ENCODE assay signal across 2 cellular contexts in the genomic region with DNA sequence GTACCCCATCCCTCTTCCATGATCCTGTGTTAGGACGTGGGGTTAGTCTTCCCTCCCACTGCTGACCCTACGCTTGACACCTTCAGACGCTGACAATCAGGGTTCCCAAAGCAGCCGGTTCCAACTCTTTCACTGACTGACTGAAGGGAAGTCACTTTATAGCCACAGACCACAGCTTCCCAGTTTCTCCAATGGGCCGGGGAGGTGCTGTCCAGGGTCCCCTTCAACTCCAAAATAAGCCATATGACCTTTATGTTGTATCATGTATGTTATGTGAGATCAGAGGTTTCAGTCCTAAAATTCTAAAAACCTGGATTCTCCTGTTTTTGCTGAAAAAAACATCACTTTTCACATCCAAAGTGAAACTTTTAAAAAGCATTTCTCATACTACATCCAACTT.
TF ChIP-seq lines count a peak whose summit lies in the region.

No MANE protein-coding gene starts in this region.

TF ChIP-seq in A549, 52 proteins besides CTCF, POLR2A, EP300 and RAD21 (continued from another document):
- TF ChIP-seq, protein P1, sequence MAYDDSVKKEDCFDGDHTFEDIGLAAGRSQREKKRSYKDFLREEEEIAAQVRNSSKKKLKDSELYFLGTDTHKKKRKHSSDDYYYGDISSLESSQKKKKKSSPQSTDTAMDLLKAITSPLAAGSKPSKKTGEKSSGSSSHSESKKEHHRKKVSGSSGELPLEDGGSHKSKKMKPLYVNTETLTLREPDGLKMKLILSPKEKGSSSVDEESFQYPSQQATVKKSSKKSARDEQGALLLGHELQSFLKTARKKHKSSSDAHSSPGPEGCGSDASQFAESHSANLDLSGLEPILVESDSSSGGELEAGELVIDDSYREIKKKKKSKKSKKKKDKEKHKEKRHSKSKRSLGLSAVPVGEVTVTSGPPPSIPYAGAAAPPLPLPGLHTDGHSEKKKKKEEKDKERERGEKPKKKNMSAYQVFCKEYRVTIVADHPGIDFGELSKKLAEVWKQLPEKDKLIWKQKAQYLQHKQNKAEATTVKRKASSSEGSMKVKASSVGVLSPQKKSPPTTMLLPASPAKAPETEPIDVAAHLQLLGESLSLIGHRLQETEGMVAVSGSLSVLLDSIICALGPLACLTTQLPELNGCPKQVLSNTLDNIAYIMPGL (CRISPR knock-in tag; IDR thresholded peaks at IDR 0.05; ENCODE audit: borderline replicate concordance): no peak
- TF ChIP-seq JUN (IDR thresholded peaks at IDR 0.05) (no peak), RARB (CRISPR knock-in tag; IDR thresholded peaks at IDR 0.05) (no peak), HOXA7 (CRISPR knock-in tag; IDR thresholded peaks at IDR 0.05) (no peak), CHD4 (IDR thresholded peaks at IDR 0.05; ENCODE audit: borderline replicate concordance) (no peak), SMC3 (IDR thresholded peaks at IDR 0.05) (no peak), MYC (IDR thresholded peaks at IDR 0.05; ENCODE audit: borderline replicate concordance, low read length) (no peak)
- TF ChIP-seq, protein P2, sequence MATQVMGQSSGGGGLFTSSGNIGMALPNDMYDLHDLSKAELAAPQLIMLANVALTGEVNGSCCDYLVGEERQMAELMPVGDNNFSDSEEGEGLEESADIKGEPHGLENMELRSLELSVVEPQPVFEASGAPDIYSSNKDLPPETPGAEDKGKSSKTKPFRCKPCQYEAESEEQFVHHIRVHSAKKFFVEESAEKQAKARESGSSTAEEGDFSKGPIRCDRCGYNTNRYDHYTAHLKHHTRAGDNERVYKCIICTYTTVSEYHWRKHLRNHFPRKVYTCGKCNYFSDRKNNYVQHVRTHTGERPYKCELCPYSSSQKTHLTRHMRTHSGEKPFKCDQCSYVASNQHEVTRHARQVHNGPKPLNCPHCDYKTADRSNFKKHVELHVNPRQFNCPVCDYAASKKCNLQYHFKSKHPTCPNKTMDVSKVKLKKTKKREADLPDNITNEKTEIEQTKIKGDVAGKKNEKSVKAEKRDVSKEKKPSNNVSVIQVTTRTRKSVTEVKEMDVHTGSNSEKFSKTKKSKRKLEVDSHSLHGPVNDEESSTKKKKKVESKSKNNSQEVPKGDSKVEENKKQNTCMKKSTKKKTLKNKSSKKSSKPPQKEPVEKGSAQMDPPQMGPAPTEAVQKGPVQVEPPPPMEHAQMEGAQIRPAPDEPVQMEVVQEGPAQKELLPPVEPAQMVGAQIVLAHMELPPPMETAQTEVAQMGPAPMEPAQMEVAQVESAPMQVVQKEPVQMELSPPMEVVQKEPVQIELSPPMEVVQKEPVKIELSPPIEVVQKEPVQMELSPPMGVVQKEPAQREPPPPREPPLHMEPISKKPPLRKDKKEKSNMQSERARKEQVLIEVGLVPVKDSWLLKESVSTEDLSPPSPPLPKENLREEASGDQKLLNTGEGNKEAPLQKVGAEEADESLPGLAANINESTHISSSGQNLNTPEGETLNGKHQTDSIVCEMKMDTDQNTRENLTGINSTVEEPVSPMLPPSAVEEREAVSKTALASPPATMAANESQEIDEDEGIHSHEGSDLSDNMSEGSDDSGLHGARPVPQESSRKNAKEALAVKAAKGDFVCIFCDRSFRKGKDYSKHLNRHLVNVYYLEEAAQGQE (IDR thresholded peaks at IDR 0.05): no peak; the same call in 1 of the 2 replicates
TF ChIP-seq in A549: peak in this region for 0.

TF ChIP-seq in HCT116, 20 proteins besides CTCF, POLR2A, EP300 and RAD21 (continued from another document):
- TF ChIP-seq, protein P3, sequence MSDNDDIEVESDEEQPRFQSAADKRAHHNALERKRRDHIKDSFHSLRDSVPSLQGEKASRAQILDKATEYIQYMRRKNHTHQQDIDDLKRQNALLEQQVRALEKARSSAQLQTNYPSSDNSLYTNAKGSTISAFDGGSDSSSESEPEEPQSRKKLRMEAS (IDR thresholded peaks at IDR 0.05): no peak
- no peak for TF ChIP-seq CEBPB (IDR thresholded peaks at IDR 0.05; ENCODE audit: low read depth)
- no peak for TF ChIP-seq CBX3 (IDR thresholded peaks at IDR 0.05; ENCODE audit: low read depth)
- TF ChIP-seq YY1 (IDR thresholded peaks at IDR 0.05; ENCODE audit: extremely low read depth, insufficient replicate concordance, low read depth, low read length): no peak
- no peak for TF ChIP-seq TCF7L2 (IDR thresholded peaks at IDR 0.05; ENCODE audit: borderline replicate concordance, extremely low read depth, insufficient read depth, insufficient read length)
- no peak for TF ChIP-seq ZFX (IDR thresholded peaks at IDR 0.05)
- TF ChIP-seq, protein P2 (IDR thresholded peaks at IDR 0.05; ENCODE audit: low read depth): no peak
- TF ChIP-seq, protein P4, sequence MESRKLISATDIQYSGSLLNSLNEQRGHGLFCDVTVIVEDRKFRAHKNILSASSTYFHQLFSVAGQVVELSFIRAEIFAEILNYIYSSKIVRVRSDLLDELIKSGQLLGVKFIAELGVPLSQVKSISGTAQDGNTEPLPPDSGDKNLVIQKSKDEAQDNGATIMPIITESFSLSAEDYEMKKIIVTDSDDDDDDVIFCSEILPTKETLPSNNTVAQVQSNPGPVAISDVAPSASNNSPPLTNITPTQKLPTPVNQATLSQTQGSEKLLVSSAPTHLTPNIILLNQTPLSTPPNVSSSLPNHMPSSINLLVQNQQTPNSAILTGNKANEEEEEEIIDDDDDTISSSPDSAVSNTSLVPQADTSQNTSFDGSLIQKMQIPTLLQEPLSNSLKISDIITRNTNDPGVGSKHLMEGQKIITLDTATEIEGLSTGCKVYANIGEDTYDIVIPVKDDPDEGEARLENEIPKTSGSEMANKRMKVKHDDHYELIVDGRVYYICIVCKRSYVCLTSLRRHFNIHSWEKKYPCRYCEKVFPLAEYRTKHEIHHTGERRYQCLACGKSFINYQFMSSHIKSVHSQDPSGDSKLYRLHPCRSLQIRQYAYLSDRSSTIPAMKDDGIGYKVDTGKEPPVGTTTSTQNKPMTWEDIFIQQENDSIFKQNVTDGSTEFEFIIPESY (IDR thresholded peaks at IDR 0.05; ENCODE audit: extremely low read depth, insufficient replicate concordance, low read length): no peak
- TF ChIP-seq ZNF274 (IDR thresholded peaks at IDR 0.05; ENCODE audit: low read depth, low read length): no peak
- TF ChIP-seq EGR1 (IDR thresholded peaks at IDR 0.05; ENCODE audit: low read depth): no peak
- TF ChIP-seq SRF (IDR thresholded peaks at IDR 0.05; ENCODE audit: low read depth): no peak
- TF ChIP-seq SP1 (IDR thresholded peaks at IDR 0.05; ENCODE audit: low read depth): no peak
- no peak for TF ChIP-seq POLR2AphosphoS5 (IDR thresholded peaks at IDR 0.05; ENCODE audit: low read depth, low read length)
TF ChIP-seq in HCT116: peak in this region for 0.
